Comparison of ENCODE assay signal across 11 cellular contexts in the genomic region with DNA sequence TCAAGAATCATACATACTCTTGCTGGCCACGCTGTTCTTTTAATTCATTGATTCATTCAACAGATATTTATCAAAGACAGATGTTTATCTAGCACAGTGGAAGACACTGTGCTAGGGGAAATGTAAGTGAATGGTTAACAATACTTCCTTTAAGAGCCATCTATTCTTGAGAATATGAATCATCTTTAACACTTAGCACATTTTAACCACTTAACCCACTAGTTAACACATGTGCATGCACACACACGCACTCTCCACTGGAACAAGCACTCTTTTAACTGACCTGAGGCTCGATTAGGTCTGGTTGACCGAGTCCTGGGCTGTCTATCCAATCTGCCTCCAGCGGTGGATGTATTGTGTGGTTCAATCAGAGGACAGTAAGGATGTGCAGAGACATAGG. TPM values are rescaled to one million over a fixed set of nuclear protein-coding genes. Genes with fewer than 3 reads are reported as not detected.
A peak's percentile ranks its signal among the peaks of the same experiment; 100 is the strongest.
DNase-seq lines count a peak whose midpoint lies in the region; ATAC-seq and TF ChIP-seq lines count a peak whose summit lies in the region.
"Had no signal": no experiment of that assay in that cellular context is flagged by ENCODE, and none has a peak within 500 bp of the region (broad histone marks: within the 10 kb centered on the region; RNA-seq: fewer than 3 reads in every experiment).

No MANE protein-coding gene starts in this region.

- no peak overlapping the region for H3K4me3 ChIP-seq in brain microvascular endothelial cell (ENCODE audit: low read depth, low read length)
- H3K4me3 ChIP-seq: thyroid gland had no signal

- DNase-seq in AG08396 (ENCODE audit: low spot score) (peak; percentile 5), brain microvascular endothelial cell (peak; percentile 19), mesenteric fat pad (ENCODE audit: low spot score) (no peak), NCI-H524 treated with DMSO at 0.1 percent for 48 hours (lab: John Stamatoyannopoulos, UW) (no peak), anterior cingulate cortex (lab: John Stamatoyannopoulos, UW) (no peak), NCI-H226 (no peak)
- DNase-seq: NCI-H1417 treated with DMSO at 0.1 percent for 48 hours, thyroid gland had no signal

- in situ Hi-C loops in brain microvascular endothelial cell (cut with HindIII; ENCODE audit: low pct_ligation_motif_present, low sequenced_read_pairs): no loop called here

- H3K27me3 ChIP-seq in brain microvascular endothelial cell (replicated peaks): no peaks in the 10 kb centered on the region
- H3K27me3 ChIP-seq: thyroid gland had no signal

- TF ChIP-seq CTCF in brain microvascular endothelial cell (IDR thresholded peaks at IDR 0.05; ENCODE audit: low read depth, low read length, missing control alignments): peak; percentile 9

- ATAC-seq in GM19395 (IDR thresholded peaks at IDR 0.05; ENCODE audit: unreplicated experiment) (peak; percentile 95), HG03175 (IDR thresholded peaks at IDR 0.05; ENCODE audit: unreplicated experiment) (peak; percentile 99)

- H3K27ac ChIP-seq in brain microvascular endothelial cell: no peak overlapping the region
- H3K27ac ChIP-seq: thyroid gland had no signal

- H3K36me3 ChIP-seq in brain microvascular endothelial cell (replicated peaks): no peaks in the 10 kb centered on the region
- H3K36me3 ChIP-seq: thyroid gland had no signal

RNA-seq across cellular contexts. Expression of gene LMNTD1, which starts 34.6 kb away (rescaled TPM):
- total RNA-seq in mesenteric fat pad: not detected
- total RNA-seq: T-helper 2 cell treated with Interferon-gamma antibody and Interleukin-4, amounts not matched to agents 100 ng/mL and 5 ng/mL, for 36 hours had no signal

Comparison
In these comparisons a context has a peak if more than half of its experiments do, and no peak if none do; other contexts are left out.
1. DNase-seq: peak in AG08396 (single experiment) and brain microvascular endothelial cell (single experiment); none in mesenteric fat pad (single experiment), NCI-H524 treated with DMSO at 0.1 percent for 48 hours (single experiment), anterior cingulate cortex (0 of 58) and NCI-H226 (single experiment).